In the genomic region with DNA sequence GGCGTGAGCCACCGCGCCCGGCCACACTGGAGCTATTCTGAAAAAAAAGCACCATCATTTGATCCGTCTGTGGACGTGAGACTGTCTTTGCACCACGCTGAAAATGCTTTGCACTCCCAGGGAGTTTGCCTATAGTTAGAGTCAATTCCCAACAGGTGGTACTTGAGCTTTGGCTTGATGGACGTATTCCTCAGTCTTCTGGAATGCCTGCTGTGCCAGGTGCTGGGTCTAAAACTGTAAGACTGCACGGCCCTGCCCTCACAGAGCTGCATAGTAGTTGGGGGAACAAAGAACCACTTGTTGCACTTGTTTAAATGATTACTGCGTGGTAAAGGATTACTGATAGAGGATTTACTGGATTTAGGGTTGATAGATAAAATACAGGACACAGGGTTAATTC, we compare ENCODE assay signal across 27 cellular contexts. TPM values are rescaled to one million over a fixed set of nuclear protein-coding genes. Genes with fewer than 3 reads are reported as not detected.
"Had no signal": no experiment of that assay in that cellular context is flagged by ENCODE, and none has a peak within 500 bp of the region (broad histone marks: within the 10 kb centered on the region; RNA-seq: fewer than 3 reads in every experiment).

No MANE protein-coding gene starts in this region.

- FAIRE-seq: RCC 7860, TTC549 had no signal

- H3K4me3 ChIP-seq: cardiac muscle cell, MG63 had no signal

- DNase-seq: activated B cell treated with CpG ODN at 0.5 μM for 24 hours; activated CD4-positive, alpha-beta memory T cell treated with anti-CD3 and anti-CD28 coated beads for 36 hours; activated CD4-positive, alpha-beta T cell treated with anti-CD3 and anti-CD28 coated beads, Interleukin-2, amount 10 ng/mL, durations not matched to agents 7 days and 5 days; activated CD8-positive, alpha-beta memory T cell treated with anti-CD3 and anti-CD28 coated beads, Interleukin-2, amount 50 U/mL, for 4 hours; activated gamma-delta T cell treated with Interleukin-2 at 50 U/mL for 16 hours; activated naive CD4-positive, alpha-beta T cell treated with anti-CD3 and anti-CD28 coated beads, Interleukin-2, amount 10 ng/mL, durations not matched to agents 7 days and 5 days; activated naive CD8-positive, alpha-beta T cell treated with anti-CD3 and anti-CD28 coated beads for 36 hours; activated T-cell treated with anti-CD3 and anti-CD28 coated beads, Interleukin-2, amount 50 U/mL, for 72 hours; brain microvascular endothelial cell; MG63; MV-4-11; NCI-H1092 treated with DMSO at 0.1 percent for 48 hours; NCI-H1417 treated with DMSO at 0.1 percent for 48 hours; NCI-H1694; NCI-H2029; NCI-H2107; NCI-H446; NCI-H526; PC-3; SHP77; T-cell; T-helper 2 cell; T1000 had no signal

- H3K36me3 Mint-ChIP-seq: activated CD4-positive, alpha-beta memory T cell treated with anti-CD3 and anti-CD28 coated beads for 36 hours; activated naive CD4-positive, alpha-beta T cell treated with anti-CD3 and anti-CD28 coated beads, Interleukin-2, amount 10 ng/mL, durations not matched to agents 7 days and 5 days; activated naive CD8-positive, alpha-beta T cell treated with anti-CD3 and anti-CD28 coated beads for 36 hours; T-cell had no signal

- ATAC-seq: activated T-cell treated with anti-CD3 and anti-CD28 coated beads, Interleukin-2, amount 50 U/mL, for 72 hours; PC-3; T-cell had no signal

- H3K27ac ChIP-seq: brain microvascular endothelial cell, cardiac muscle cell had no signal

- H3K27me3 ChIP-seq: MG63 had no signal

- H3K36me3 ChIP-seq: brain microvascular endothelial cell, cardiac muscle cell, MG63 had no signal

- H3K9me3 Mint-ChIP-seq: activated B cell treated with CpG ODN at 0.5 μM for 24 hours; activated CD4-positive, alpha-beta memory T cell treated with anti-CD3 and anti-CD28 coated beads for 36 hours; activated CD4-positive, alpha-beta T cell treated with anti-CD3 and anti-CD28 coated beads, Interleukin-2, amount 10 ng/mL, durations not matched to agents 7 days and 5 days; activated naive CD4-positive, alpha-beta T cell treated with anti-CD3 and anti-CD28 coated beads, Interleukin-2, amount 10 ng/mL, durations not matched to agents 7 days and 5 days; activated naive CD8-positive, alpha-beta T cell treated with anti-CD3 and anti-CD28 coated beads for 36 hours; activated T-cell treated with anti-CD3 and anti-CD28 coated beads, Interleukin-2, amount 50 U/mL, for 72 hours; activated T-helper 2 cell treated with anti-CD3 and anti-CD28 coated beads, Interferon-gamma antibody, Interleukin-2, Interleukin-4, amounts not matched to agents 10 μg/mL and 5 μg/mL and 100 μg/mL, durations not matched to agents 14 hours and 24 hours and 36 hours; T-cell had no signal

- H3K4me3 Mint-ChIP-seq: activated B cell treated with CpG ODN at 0.5 μM for 24 hours; activated CD4-positive, alpha-beta memory T cell treated with anti-CD3 and anti-CD28 coated beads for 36 hours; activated CD4-positive, alpha-beta T cell treated with anti-CD3 and anti-CD28 coated beads, Interleukin-2, amount 10 ng/mL, durations not matched to agents 7 days and 5 days; activated naive CD4-positive, alpha-beta T cell treated with anti-CD3 and anti-CD28 coated beads, Interleukin-2, amount 10 ng/mL, durations not matched to agents 7 days and 5 days; activated naive CD8-positive, alpha-beta T cell treated with anti-CD3 and anti-CD28 coated beads for 36 hours; activated T-cell treated with anti-CD3 and anti-CD28 coated beads, Interleukin-2, amount 50 U/mL, for 72 hours; T-cell had no signal

- H3K27ac Mint-ChIP-seq: activated B cell treated with CpG ODN at 0.5 μM for 24 hours; activated CD4-positive, alpha-beta memory T cell treated with anti-CD3 and anti-CD28 coated beads for 36 hours; activated CD4-positive, alpha-beta T cell treated with anti-CD3 and anti-CD28 coated beads, Interleukin-2, amount 10 ng/mL, durations not matched to agents 7 days and 5 days; activated naive CD4-positive, alpha-beta T cell treated with anti-CD3 and anti-CD28 coated beads, Interleukin-2, amount 10 ng/mL, durations not matched to agents 7 days and 5 days; activated naive CD8-positive, alpha-beta T cell treated with anti-CD3 and anti-CD28 coated beads for 36 hours; activated T-cell treated with anti-CD3 and anti-CD28 coated beads, Interleukin-2, amount 50 U/mL, for 72 hours; activated T-helper 2 cell treated with anti-CD3 and anti-CD28 coated beads, Interferon-gamma antibody, Interleukin-2, Interleukin-4, amounts not matched to agents 10 μg/mL and 5 μg/mL and 100 μg/mL, durations not matched to agents 14 hours and 24 hours and 36 hours; T-cell had no signal

- H3K9me3 ChIP-seq: MG63 had no signal

RNA-seq across cellular contexts. Expression of a gene that starts 3.4 kb away (rescaled TPM):
- total RNA-seq: activated B cell treated with CpG ODN at 0.5 μM for 24 hours; activated CD4-positive, alpha-beta memory T cell treated with anti-CD3 and anti-CD28 coated beads for 36 hours; activated CD4-positive, alpha-beta T cell treated with anti-CD3 and anti-CD28 coated beads, Interleukin-2, amount 10 ng/mL, durations not matched to agents 7 days and 5 days had no signal

RNA-seq across cellular contexts. Expression of a gene that starts 9.7 kb away (rescaled TPM):
- total RNA-seq: activated B cell treated with CpG ODN at 0.5 μM for 24 hours; activated CD4-positive, alpha-beta memory T cell treated with anti-CD3 and anti-CD28 coated beads for 36 hours; activated CD4-positive, alpha-beta T cell treated with anti-CD3 and anti-CD28 coated beads, Interleukin-2, amount 10 ng/mL, durations not matched to agents 7 days and 5 days; activated T-helper 2 cell treated with anti-CD3 and anti-CD28 coated beads, Interferon-gamma antibody, Interleukin-2, Interleukin-4, amounts not matched to agents 10 μg/mL and 5 μg/mL and 100 μg/mL, durations not matched to agents 14 hours and 24 hours and 36 hours; cardiac muscle cell; T-cell had no signal
